8 cellular contexts compared by ENCODE assay signal in the genomic region with DNA sequence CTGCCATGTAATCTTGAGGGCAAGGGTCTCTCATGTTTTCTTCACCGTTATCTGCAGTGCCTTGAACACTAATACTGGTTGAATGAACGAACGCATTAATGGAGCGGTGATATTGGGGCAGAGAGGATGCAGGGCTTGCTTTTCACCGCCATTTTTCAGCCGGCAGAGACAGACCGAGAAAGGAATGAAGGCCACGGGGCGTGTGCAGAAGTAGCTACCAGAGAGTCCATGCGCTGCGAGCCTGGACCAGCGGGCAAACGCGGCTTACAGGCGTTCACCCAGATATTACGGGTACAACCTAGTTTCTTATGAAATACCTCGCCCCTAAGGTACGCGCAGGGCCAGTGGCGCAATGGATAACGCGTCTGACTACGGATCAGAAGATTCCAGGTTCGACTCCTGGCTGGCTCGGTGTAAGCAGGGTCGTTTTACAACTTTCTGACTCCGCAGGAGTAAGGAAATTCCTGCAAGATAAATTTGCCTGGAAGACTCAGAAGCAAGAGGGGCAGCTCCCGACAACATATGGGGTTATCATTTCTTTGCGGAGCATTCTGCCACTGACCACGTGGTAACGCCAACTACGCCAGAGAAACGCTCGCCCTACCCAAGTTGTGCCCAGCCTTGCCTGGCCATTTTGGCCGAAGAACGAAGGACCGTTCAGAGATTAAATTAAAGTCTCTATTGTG. TPM values are rescaled to one million over a fixed set of nuclear protein-coding genes. Genes with fewer than 3 reads are reported as not detected.
DNase-seq lines count a peak whose midpoint lies in the region; ATAC-seq and TF ChIP-seq lines count a peak whose summit lies in the region.

No MANE protein-coding gene starts in this region.

- peak overlapping the region; percentile 95 for H3K4me3 Mint-ChIP-seq in activated naive CD4-positive, alpha-beta T cell treated with anti-CD3 and anti-CD28 coated beads, Interleukin-2, amount 50 U/mL, for 24 hours
- peak overlapping the region; percentile 90 for H3K4me3 Mint-ChIP-seq in osteocyte (ENCODE audit: unreplicated experiment)

- intact Hi-C loops in head of caudate nucleus (cut with DNase I): loop anchor here (2.0 to 10.0 kb wide), 2 partner anchors 15 to 223 kb away; no protein-coding TSS in a partner anchor

- H3K4me3 ChIP-seq in SK-N-MC (peak overlapping the region; percentile 91), thoracic aorta (peak overlapping the region; percentile 93)

- H3K27me3 ChIP-seq in thoracic aorta (replicated peaks; ENCODE audit: insufficient read depth): no peaks in the 10 kb centered on the region

- peaks cover 62% of the 10 kb centered on the region for H3K4me1 Mint-ChIP-seq in activated naive CD4-positive, alpha-beta T cell treated with anti-CD3 and anti-CD28 coated beads, Interleukin-2, amount 50 U/mL, for 24 hours
- peaks cover 55% of the 10 kb centered on the region for H3K4me1 Mint-ChIP-seq in osteocyte (ENCODE audit: unreplicated experiment)

- no peaks in the 10 kb centered on the region for H3K9me3 Mint-ChIP-seq in activated naive CD4-positive, alpha-beta T cell treated with anti-CD3 and anti-CD28 coated beads, Interleukin-2, amount 50 U/mL, for 24 hours
- no peaks in the 10 kb centered on the region for H3K9me3 Mint-ChIP-seq in osteocyte (ENCODE audit: unreplicated experiment)

- H3K27ac Mint-ChIP-seq in activated naive CD4-positive, alpha-beta T cell treated with anti-CD3 and anti-CD28 coated beads, Interleukin-2, amount 50 U/mL, for 24 hours: peak overlapping the region; percentile 100
- H3K27ac Mint-ChIP-seq in osteocyte (ENCODE audit: unreplicated experiment): peak overlapping the region; percentile 100

- H3K27me3 Mint-ChIP-seq in activated naive CD4-positive, alpha-beta T cell treated with anti-CD3 and anti-CD28 coated beads, Interleukin-2, amount 50 U/mL, for 24 hours: no peaks in the 10 kb centered on the region
- H3K27me3 Mint-ChIP-seq in osteocyte (ENCODE audit: unreplicated experiment): no peaks in the 10 kb centered on the region

- H3K36me3 ChIP-seq in SK-N-MC (ENCODE audit: insufficient read depth, low read length): no peaks in the 10 kb centered on the region
- H3K36me3 ChIP-seq in thoracic aorta: no peaks in the 10 kb centered on the region

- no peaks in the 10 kb centered on the region for H3K9me3 ChIP-seq in SK-N-MC (ENCODE audit: low read depth, low read length)
- no peaks in the 10 kb centered on the region for H3K9me3 ChIP-seq in thoracic aorta

- peaks cover 4% of the 10 kb centered on the region for H3K36me3 Mint-ChIP-seq in activated naive CD4-positive, alpha-beta T cell treated with anti-CD3 and anti-CD28 coated beads, Interleukin-2, amount 50 U/mL, for 24 hours
- H3K36me3 Mint-ChIP-seq in osteocyte (ENCODE audit: unreplicated experiment): peaks cover 4% of the 10 kb centered on the region

- H3K27ac ChIP-seq in SK-N-MC (peak overlapping the region; percentile 97), thoracic aorta (peak overlapping the region; percentile 95 to 97)

- DNase-seq in GDM1 (lab: John Stamatoyannopoulos, UW): peak; percentile 92
- peak; percentile 84 for DNase-seq in NCI-H1048 (lab: John Stamatoyannopoulos, UW)
- peak; percentile 90 for DNase-seq in SK-N-MC (ENCODE audit: low read depth, low spot score)
- DNase-seq in head of caudate nucleus: peak; percentile 68 to 95 (median 87)
- DNase-seq in osteocyte (ENCODE audit: extremely low spot score, unreplicated experiment): peak; percentile 95
- DNase-seq in thoracic aorta (ENCODE audit: low spot score): peak; percentile 80

- no peak for TF ChIP-seq CTCF in osteocyte (IDR thresholded peaks at IDR 0.05)
- no peak for TF ChIP-seq CTCF in thoracic aorta (IDR thresholded peaks at IDR 0.05)

- ATAC-seq in HG02571 (IDR thresholded peaks at IDR 0.05; ENCODE audit: unreplicated experiment) (peak; percentile 37), thoracic aorta (ENCODE audit: insufficient number of reproducible peaks, low FRiP score, low read depth) (peak; percentile 78)

- peak overlapping the region; percentile 93 for H3K9ac ChIP-seq in SK-N-MC (ENCODE audit: insufficient read length)

- peaks cover 23 to 64% of the 10 kb centered on the region in 2 donors for H3K4me1 ChIP-seq in thoracic aorta (ENCODE audit: control insufficient read depth in 1 of 2, low read depth in 2 of 2)

RNA-seq across cellular contexts. Expression of gene HMGN4, which starts 0.9 kb away (rescaled TPM):
- total RNA-seq in osteocyte (45.0 and 49.2 TPM in 2 replicates), thoracic aorta (10 to 100 TPM; 41.3 to 45.9 TPM)

RNA-seq across cellular contexts. Expression of gene BTN1A1, which starts 37.2 kb away (rescaled TPM):
- total RNA-seq in osteocyte (not detected in 2 replicates), thoracic aorta (not detected)

RNA-seq across cellular contexts. Expression of gene ABT1, which starts 59.5 kb away (rescaled TPM):
- 13.1 and 13.9 TPM in 2 replicates for total RNA-seq in osteocyte
- total RNA-seq in thoracic aorta: 10 to 100 TPM; 11.8 to 17.1 TPM

Comparison
In these comparisons a context has a peak if more than half of its experiments do, and no peak if none do; other contexts are left out.
1. Peak in every context shown above with its lines: DNase-seq, ATAC-seq, H3K4me3 ChIP-seq and H3K27ac ChIP-seq.